33 cellular contexts compared by ENCODE assay signal in the genomic region with DNA sequence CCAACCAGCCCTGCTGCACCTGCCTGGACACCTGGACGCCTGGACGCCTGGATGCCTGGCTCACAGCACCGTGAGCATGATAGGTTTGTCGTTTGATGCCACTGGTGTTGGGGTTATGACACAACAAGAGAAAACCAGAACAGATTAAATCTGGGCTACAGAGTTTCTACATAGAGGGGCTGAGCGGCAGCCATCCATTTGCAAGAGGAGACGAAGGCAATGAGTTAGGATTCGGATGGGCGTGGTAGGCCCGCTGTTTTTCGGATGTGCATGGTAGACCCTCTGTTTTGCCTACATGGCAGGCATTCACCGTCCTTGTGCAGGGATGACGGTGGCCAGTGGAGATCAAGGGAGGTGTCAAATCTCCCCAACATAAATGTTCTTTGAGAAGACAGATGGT.
DNase-seq lines count a peak whose midpoint lies in the region; ATAC-seq and TF ChIP-seq lines count a peak whose summit lies in the region.
"Had no signal": no experiment of that assay in that cellular context is flagged by ENCODE, and none has a peak within 500 bp of the region (broad histone marks: within the 10 kb centered on the region; RNA-seq: fewer than 3 reads in every experiment).

No MANE protein-coding gene starts in this region.

- no peak overlapping the region for H2BK120ac ChIP-seq in neuronal stem cell (ENCODE audit: low read depth, low read length)

- H3K23ac ChIP-seq in neuronal stem cell (ENCODE audit: low read depth, low read length, poor library complexity) = peak overlapping the region; percentile 19

- H3K27ac ChIP-seq in neuronal stem cell (replicated peaks; ENCODE audit: low read length) (no peak overlapping the region), vagina (no peak overlapping the region)
- H3K27ac ChIP-seq: 22Rv1; A549; BLaER1; BLaER1 treated with 17β-estradiol and CSF1 and Interleukin-3, amounts not matched to agents 10 nM and 100 nM; C4-2B had no signal

- peaks cover 0 to 5% (median 0%) of the 10 kb centered on the region in 3 experiments for H3K27me3 ChIP-seq in neuronal stem cell (ENCODE audit: control insufficient read depth in 3 of 3, insufficient read depth in 3 of 3, low read depth in 1 of 3, low read length in 3 of 3)
- no peaks in the 10 kb centered on the region for H3K27me3 ChIP-seq in vagina
- H3K27me3 ChIP-seq: BLaER1; BLaER1 treated with 17β-estradiol and CSF1 and Interleukin-3, amounts not matched to agents 10 nM and 100 nM had no signal

- DNase-seq in activated CD8-positive, alpha-beta memory T cell treated with anti-CD3 and anti-CD28 coated beads, Interleukin-2, amount 10 ng/mL, durations not matched to agents 7 days and 5 days = peak; percentile 7
- no peak for DNase-seq in activated CD8-positive, alpha-beta memory T cell treated with anti-CD3 and anti-CD28 coated beads, Interleukin-2, amount 50 U/mL, for 4 hours
- no peak for DNase-seq in neuronal stem cell (ENCODE audit: low spot score)
- peak; percentile 44 to 52 for DNase-seq in vagina (ENCODE audit: extremely low spot score in 2 of 2)
- DNase-seq in NCI-H1417 treated with DMSO at 0.1 percent for 48 hours (lab: John Stamatoyannopoulos, UW) = no peak
- DNase-seq: 8988T; ACHN; AML-193; BE2C; C1 segment of cervical spinal cord; Caco-2; Calu3; CD4-positive, alpha-beta memory T cell; CD4-positive, alpha-beta T cell; CD4-positive, CD25-positive, alpha-beta regulatory T cell; CD8-positive, alpha-beta memory T cell; CD8-positive, alpha-beta T cell; COR-L47; DMS 273 treated with DMSO at 0.1 percent for 48 hours; DMS153; DMS53; DMS79; DMS79 treated with DMSO at 0.1 percent for 48 hours; DND-41; EL had no signal

- H3K79me1 ChIP-seq in neuronal stem cell (ENCODE audit: low read depth, low read length) = no peaks in the 10 kb centered on the region

- H2BK5ac ChIP-seq in neuronal stem cell (ENCODE audit: low read length) = no peak overlapping the region

- H3K4me3 Mint-ChIP-seq in activated CD8-positive, alpha-beta memory T cell treated with anti-CD3 and anti-CD28 coated beads, Interleukin-2, amount 10 ng/mL, durations not matched to agents 7 days and 5 days = no peak overlapping the region
- H3K4me3 Mint-ChIP-seq: B cell; CD14-positive monocyte; CD4-positive, alpha-beta memory T cell; CD4-positive, alpha-beta T cell; CD4-positive, CD25-positive, alpha-beta regulatory T cell; CD8-positive, alpha-beta memory T cell; CD8-positive, alpha-beta T cell had no signal

- no peak overlapping the region for H2AFZ ChIP-seq in neuronal stem cell (ENCODE audit: low read length)

- no peak for TF ChIP-seq POLR2A in vagina (IDR thresholded peaks at IDR 0.05)

- no peak overlapping the region for H3K14ac ChIP-seq in neuronal stem cell (ENCODE audit: low read length)

- H2BK12ac ChIP-seq in neuronal stem cell (ENCODE audit: low read length) = no peak overlapping the region

- CTCF ChIA-PET in activated CD8-positive, alpha-beta memory T cell treated with anti-CD3 and anti-CD28 coated beads, Interleukin-2, amount 10 ng/mL, durations not matched to agents 7 days and 5 days (lab: Charles Lee) = no interaction called here

- WGBS in neuronal stem cell (ENCODE audit: extremely low coverage in 2 of 2, insufficient read length in 2 of 2, insufficient replicate concordance in 1 of 2), 2 donors = no CpG with 5 or more reads among the region's 12 CpGs

- no peak for TF ChIP-seq CTCF in vagina (IDR thresholded peaks at IDR 0.05)

- no peak overlapping the region for H3K4me2 ChIP-seq in neuronal stem cell (ENCODE audit: insufficient read depth, low read length, poor library complexity, severe bottlenecking)
- H3K4me2 ChIP-seq: A549; BLaER1; BLaER1 treated with 17β-estradiol and CSF1 and Interleukin-3, amounts not matched to agents 10 nM and 100 nM had no signal

- no peak overlapping the region for H3K27ac Mint-ChIP-seq in activated CD8-positive, alpha-beta memory T cell treated with anti-CD3 and anti-CD28 coated beads, Interleukin-2, amount 10 ng/mL, durations not matched to agents 7 days and 5 days
- H3K27ac Mint-ChIP-seq: B cell; CD14-positive monocyte; CD4-positive, alpha-beta T cell; CD4-positive, CD25-positive, alpha-beta regulatory T cell; CD8-positive, alpha-beta memory T cell; CD8-positive, alpha-beta T cell had no signal

- no peaks in the 10 kb centered on the region for H3K4me1 ChIP-seq in neuronal stem cell (ENCODE audit: control insufficient read depth in 2 of 2, insufficient read depth in 1 of 2, low read depth in 1 of 2, low read length in 2 of 2)
- no peaks in the 10 kb centered on the region for H3K4me1 ChIP-seq in vagina
- H3K4me1 ChIP-seq: BE2C had no signal

- H3K4me3 ChIP-seq in neuronal stem cell (ENCODE audit: low read length in 2 of 2) (no peak overlapping the region), vagina (no peak overlapping the region)
- H3K4me3 ChIP-seq: A549; BLaER1; BLaER1 treated with 17β-estradiol and CSF1 and Interleukin-3, amounts not matched to agents 10 nM and 100 nM had no signal

- no peak for ATAC-seq in activated CD8-positive, alpha-beta memory T cell treated with anti-CD3 and anti-CD28 coated beads, Interleukin-2, amount 10 ng/mL, durations not matched to agents 7 days and 5 days
- no peak for ATAC-seq in HG02759 (IDR thresholded peaks at IDR 0.05; ENCODE audit: unreplicated experiment)
- ATAC-seq: A549; CD8-positive, alpha-beta T cell had no signal

- H2AK5ac ChIP-seq in neuronal stem cell (ENCODE audit: low read depth, low read length) = no peak overlapping the region

- H3K4ac ChIP-seq in neuronal stem cell (ENCODE audit: low read length) = no peak overlapping the region

- H3K9me3 ChIP-seq in neuronal stem cell (replicated peaks in 1 of 2; ENCODE audit: control insufficient read depth in 2 of 2, insufficient read depth in 1 of 2, low read depth in 1 of 2, low read length in 2 of 2) (no peaks in the 10 kb centered on the region), vagina (no peaks in the 10 kb centered on the region)
- H3K9me3 ChIP-seq: A549; BE2C; BLaER1; BLaER1 treated with 17β-estradiol and CSF1 and Interleukin-3, amounts not matched to agents 10 nM and 100 nM; Caco-2 had no signal

- intact Hi-C loops in vagina (cut with DNase I) = no loop called here

- no peaks in the 10 kb centered on the region for H3K36me3 Mint-ChIP-seq in activated CD8-positive, alpha-beta memory T cell treated with anti-CD3 and anti-CD28 coated beads, Interleukin-2, amount 10 ng/mL, durations not matched to agents 7 days and 5 days
- H3K36me3 Mint-ChIP-seq: CD14-positive monocyte; CD4-positive, alpha-beta memory T cell; CD4-positive, CD25-positive, alpha-beta regulatory T cell; CD8-positive, alpha-beta memory T cell; CD8-positive, alpha-beta T cell had no signal

- H3K18ac ChIP-seq in neuronal stem cell (ENCODE audit: low read length) = peak overlapping the region; percentile 14

- no peak overlapping the region for H3K9ac ChIP-seq in neuronal stem cell (ENCODE audit: low read depth, low read length, poor library complexity)
- H3K9ac ChIP-seq: BLaER1; BLaER1 treated with 17β-estradiol and CSF1 and Interleukin-3, amounts not matched to agents 10 nM and 100 nM had no signal

- H3K27me3 Mint-ChIP-seq in activated CD8-positive, alpha-beta memory T cell treated with anti-CD3 and anti-CD28 coated beads, Interleukin-2, amount 10 ng/mL, durations not matched to agents 7 days and 5 days = peaks cover 2% of the 10 kb centered on the region

- no peaks in the 10 kb centered on the region for H3K9me3 Mint-ChIP-seq in activated CD8-positive, alpha-beta memory T cell treated with anti-CD3 and anti-CD28 coated beads, Interleukin-2, amount 10 ng/mL, durations not matched to agents 7 days and 5 days (ENCODE audit: low read depth)
- H3K9me3 Mint-ChIP-seq: CD4-positive, alpha-beta memory T cell; CD4-positive, alpha-beta T cell; CD8-positive, alpha-beta T cell had no signal

- H4K8ac ChIP-seq in neuronal stem cell (ENCODE audit: low read depth, low read length) = no peak overlapping the region

- no peaks in the 10 kb centered on the region for H3K4me1 Mint-ChIP-seq in activated CD8-positive, alpha-beta memory T cell treated with anti-CD3 and anti-CD28 coated beads, Interleukin-2, amount 10 ng/mL, durations not matched to agents 7 days and 5 days
- H3K4me1 Mint-ChIP-seq: B cell; CD14-positive monocyte; CD4-positive, alpha-beta memory T cell; CD4-positive, CD25-positive, alpha-beta regulatory T cell; CD8-positive, alpha-beta memory T cell had no signal

- no peak overlapping the region for H2BK15ac ChIP-seq in neuronal stem cell (ENCODE audit: low read length)

- H4K91ac ChIP-seq in neuronal stem cell (ENCODE audit: low read depth, low read length, poor library complexity) = no peak overlapping the region

- H3K36me3 ChIP-seq in neuronal stem cell (replicated peaks in 1 of 2; ENCODE audit: control insufficient read depth in 2 of 2, insufficient read depth in 2 of 2, low read length in 2 of 2) (no peaks in the 10 kb centered on the region), vagina (no peaks in the 10 kb centered on the region)
- H3K36me3 ChIP-seq: BE2C; BLaER1; BLaER1 treated with 17β-estradiol and CSF1 and Interleukin-3, amounts not matched to agents 10 nM and 100 nM had no signal

Comparison
In these comparisons a context has a peak if more than half of its experiments do, and no peak if none do; other contexts are left out.
1. DNase-seq: peak in activated CD8-positive, alpha-beta memory T cell treated with anti-CD3 and anti-CD28 coated beads, Interleukin-2, amount 10 ng/mL, durations not matched to agents 7 days and 5 days (single experiment) and vagina (2 of 2); none in activated CD8-positive, alpha-beta memory T cell treated with anti-CD3 and anti-CD28 coated beads, Interleukin-2, amount 50 U/mL, for 4 hours (single experiment), neuronal stem cell (single experiment) and NCI-H1417 treated with DMSO at 0.1 percent for 48 hours (single experiment).